In the genomic region with DNA sequence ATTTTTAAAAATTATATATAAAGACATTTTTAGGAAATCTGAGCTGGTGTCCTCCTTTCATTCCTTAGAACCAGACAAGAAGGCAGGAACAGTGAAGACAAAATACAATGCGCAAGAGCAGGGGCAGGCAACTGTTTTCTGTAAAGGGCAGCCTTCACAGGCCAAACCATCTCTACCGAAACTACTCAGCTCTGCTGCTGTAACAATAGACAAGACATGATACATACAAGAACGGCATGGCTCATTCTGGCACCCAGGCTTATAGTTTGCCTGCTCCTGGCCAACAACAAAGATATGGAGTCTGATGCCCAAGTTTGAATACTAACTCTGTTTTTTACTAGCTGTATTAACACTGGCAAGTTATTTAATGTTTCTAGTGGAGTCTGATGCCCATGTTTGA, we compare ENCODE assay signal across 21 cellular contexts.
"Had no signal": no experiment of that assay in that cellular context is flagged by ENCODE, and none has a peak within 500 bp of the region (broad histone marks: within the 10 kb centered on the region; RNA-seq: fewer than 3 reads in every experiment).

No MANE protein-coding gene starts in this region.

- H3K27ac Mint-ChIP-seq: effector memory CD8-positive, alpha-beta T cell; memory B cell; naive thymus-derived CD4-positive, alpha-beta T cell; nephron; stimulated activated effector memory CD8-positive, alpha-beta T cell treated with anti-CD3 and anti-CD28 coated beads, Interleukin-12 subunit alpha, Interleukin-12 subunit beta, amount 100 ng/mL, for 72 hours had no signal

- DNase-seq: dermis blood vessel endothelial cell; effector memory CD8-positive, alpha-beta T cell; erythroblast; esophagus squamous epithelium; left ventricle myocardium superior; midbrain; naive thymus-derived CD4-positive, alpha-beta T cell; ovary; right lobe of liver; stimulated activated CD4-positive, alpha-beta T cell treated with anti-CD3 and anti-CD28 coated beads, Interleukin-2, amount 100 ng/mL, for 24 hours; stimulated activated CD4-positive, alpha-beta T cell treated with anti-CD3 and anti-CD28 coated beads, Interleukin-4, amount 100 ng/mL, for 24 hours; stimulated activated naive CD4-positive, alpha-beta T cell treated with Interleukin-2 at 50 U/mL for 16 hours; stomach; testis; tibial artery; upper lobe of left lung had no signal

- H3K4me1 ChIP-seq: esophagus squamous epithelium, right lobe of liver, stomach, testis, tibial artery, upper lobe of left lung had no signal

- H3K36me3 Mint-ChIP-seq: stimulated activated effector memory CD8-positive, alpha-beta T cell treated with anti-CD3 and anti-CD28 coated beads, Interleukin-12 subunit alpha, Interleukin-12 subunit beta, amount 100 ng/mL, for 72 hours had no signal

- H3K4me3 Mint-ChIP-seq: effector memory CD8-positive, alpha-beta T cell; memory B cell; naive thymus-derived CD4-positive, alpha-beta T cell; nephron; stimulated activated effector memory CD8-positive, alpha-beta T cell treated with anti-CD3 and anti-CD28 coated beads, Interleukin-12 subunit alpha, Interleukin-12 subunit beta, amount 100 ng/mL, for 72 hours had no signal

- H3K36me3 ChIP-seq: esophagus squamous epithelium, ovary, right lobe of liver, stomach, tibial artery, upper lobe of left lung had no signal

- H3K27me3 Mint-ChIP-seq: effector memory CD8-positive, alpha-beta T cell; memory B cell; naive thymus-derived CD4-positive, alpha-beta T cell had no signal

- ATAC-seq: effector memory CD8-positive, alpha-beta T cell; left ventricle myocardium superior; naive thymus-derived CD4-positive, alpha-beta T cell; right lobe of liver; stimulated activated effector memory CD8-positive, alpha-beta T cell treated with anti-CD3 and anti-CD28 coated beads, Interleukin-12 subunit alpha, Interleukin-12 subunit beta, amount 100 ng/mL, for 72 hours had no signal

- H3K27ac ChIP-seq: coronary artery, esophagus squamous epithelium, ovary, right lobe of liver, stomach, testis, tibial artery, upper lobe of left lung had no signal

- H3K4me3 ChIP-seq: coronary artery, esophagus squamous epithelium, lung, ovary, right lobe of liver, stomach, testis, tibial artery, upper lobe of left lung had no signal

- H3K9me3 Mint-ChIP-seq: effector memory CD8-positive, alpha-beta T cell; memory B cell; nephron had no signal

- H3K27me3 ChIP-seq: esophagus squamous epithelium, ovary, right lobe of liver, stomach, testis, tibial artery, upper lobe of left lung had no signal

- H3K9me3 ChIP-seq: esophagus squamous epithelium, ovary, right lobe of liver, stomach, testis, tibial artery, upper lobe of left lung had no signal

- H3K4me1 Mint-ChIP-seq: memory B cell; nephron; stimulated activated effector memory CD8-positive, alpha-beta T cell treated with anti-CD3 and anti-CD28 coated beads, Interleukin-12 subunit alpha, Interleukin-12 subunit beta, amount 100 ng/mL, for 72 hours had no signal
